17 cellular contexts compared by ENCODE assay signal in the genomic region with DNA sequence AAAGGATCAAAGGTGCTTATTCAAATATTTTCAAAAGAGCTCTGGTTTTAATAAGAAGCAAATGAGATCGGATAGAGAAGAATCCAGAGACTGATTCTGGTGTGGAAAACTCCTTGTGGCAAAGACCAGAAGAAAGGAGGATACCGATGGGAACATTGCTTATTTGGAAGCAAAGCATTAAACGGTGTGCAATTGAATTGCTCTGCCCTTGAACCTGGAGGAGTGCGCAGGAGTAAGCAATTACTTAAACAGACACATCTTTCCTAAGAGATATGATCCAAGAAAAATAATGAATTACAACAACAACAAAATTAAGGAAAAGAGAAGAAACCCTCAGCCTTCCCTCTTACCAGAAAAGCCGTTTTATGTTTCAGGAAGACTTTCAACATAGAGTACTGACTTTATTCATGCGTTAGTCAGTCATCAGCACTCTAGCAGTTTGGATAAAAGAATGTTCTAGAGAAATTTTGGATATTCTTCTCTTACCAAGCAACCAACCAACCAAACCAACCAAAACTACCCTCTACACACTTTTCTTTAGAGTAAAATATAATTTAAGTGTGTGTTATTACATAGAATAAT.
"Had no signal": no experiment of that assay in that cellular context is flagged by ENCODE, and none has a peak within 500 bp of the region (broad histone marks: within the 10 kb centered on the region; RNA-seq: fewer than 3 reads in every experiment).

No MANE protein-coding gene starts in this region.

- H3K36me3 Mint-ChIP-seq: naive thymus-derived CD4-positive, alpha-beta T cell; natural killer cell treated with Interleukin-12 subunit alpha and Interleukin-12 subunit beta and Interleukin-15 and Interleukin-18, amount 100 ng/mL, for 72 hours; stimulated activated effector memory CD8-positive, alpha-beta T cell treated with anti-CD3 and anti-CD28 coated beads, Interleukin-12 subunit alpha, Interleukin-12 subunit beta, amount 100 ng/mL, for 72 hours had no signal

- H3K9me3 Mint-ChIP-seq: naive thymus-derived CD4-positive, alpha-beta T cell; stimulated activated effector memory CD8-positive, alpha-beta T cell treated with anti-CD3 and anti-CD28 coated beads, Interleukin-12 subunit alpha, Interleukin-12 subunit beta, amount 100 ng/mL, for 72 hours had no signal

- H3K4me3 Mint-ChIP-seq: naive thymus-derived CD4-positive, alpha-beta T cell; natural killer cell treated with Interleukin-12 subunit alpha and Interleukin-12 subunit beta and Interleukin-15 and Interleukin-18, amount 100 ng/mL, for 72 hours; neural crest cell; stimulated activated effector memory CD8-positive, alpha-beta T cell treated with anti-CD3 and anti-CD28 coated beads, Interleukin-12 subunit alpha, Interleukin-12 subunit beta, amount 100 ng/mL, for 72 hours; stimulated activated naive CD8-positive, alpha-beta T cell treated with anti-CD3 and anti-CD28 coated beads, Interleukin-15, Interleukin-2, amounts not matched to agents 100 ng/mL and 50 ng/mL, for 24 hours had no signal

- H3K27ac Mint-ChIP-seq: naive thymus-derived CD4-positive, alpha-beta T cell; natural killer cell treated with Interleukin-12 subunit alpha and Interleukin-12 subunit beta and Interleukin-15 and Interleukin-18, amount 100 ng/mL, for 72 hours; progenitor cell of endocrine pancreas; stimulated activated effector memory CD8-positive, alpha-beta T cell treated with anti-CD3 and anti-CD28 coated beads, Interleukin-12 subunit alpha, Interleukin-12 subunit beta, amount 100 ng/mL, for 72 hours; stimulated activated naive CD8-positive, alpha-beta T cell treated with anti-CD3 and anti-CD28 coated beads, Interleukin-15, Interleukin-2, amounts not matched to agents 100 ng/mL and 50 ng/mL, for 24 hours had no signal

- H3K4me1 Mint-ChIP-seq: naive thymus-derived CD4-positive, alpha-beta T cell; neural crest cell; stimulated activated effector memory CD8-positive, alpha-beta T cell treated with anti-CD3 and anti-CD28 coated beads, Interleukin-12 subunit alpha, Interleukin-12 subunit beta, amount 100 ng/mL, for 72 hours had no signal

- DNase-seq: islet precursor cell; left ventricle myocardium inferior; mesendoderm; midbrain; mucosa of descending colon; naive thymus-derived CD4-positive, alpha-beta T cell; nucleus accumbens; right lobe of liver; spleen; stimulated activated CD4-positive, alpha-beta T cell treated with anti-CD3 and anti-CD28 coated beads, Interleukin-4, amount 100 ng/mL, for 24 hours; stimulated activated naive CD4-positive, alpha-beta T cell; upper lobe of left lung had no signal

- ATAC-seq: mucosa of descending colon; naive thymus-derived CD4-positive, alpha-beta T cell; natural killer cell treated with Interleukin-12 subunit alpha and Interleukin-12 subunit beta and Interleukin-15 and Interleukin-18, amount 100 ng/mL, for 72 hours; right lobe of liver; stimulated activated effector memory CD8-positive, alpha-beta T cell treated with anti-CD3 and anti-CD28 coated beads, Interleukin-12 subunit alpha, Interleukin-12 subunit beta, amount 100 ng/mL, for 72 hours had no signal
